14 cellular contexts compared by ENCODE assay signal in genomic region chr4:24701683-24702082, GRCh38.
DNase-seq lines count a peak whose midpoint lies in the region; ATAC-seq, FAIRE-seq and TF ChIP-seq lines count a peak whose summit lies in the region.
"Had no signal": no experiment of that assay in that cellular context is flagged by ENCODE, and none has a peak within 500 bp of the region (broad histone marks: within the 10 kb centered on the region; RNA-seq: fewer than 3 reads in every experiment).

No MANE protein-coding gene starts in this region.

- H4K20me1 ChIP-seq in H1 (replicated peaks in 1 of 2; ENCODE audit: control insufficient read depth in 1 of 2, insufficient read depth in 2 of 2, low read length in 2 of 2): no peaks in the 10 kb centered on the region
- H4K20me1 ChIP-seq: BLaER1 had no signal

- no peaks in the 10 kb centered on the region for H3K79me1 ChIP-seq in H1 (ENCODE audit: low read depth, low read length)

- no peak for TF ChIP-seq POLR2A in H1 (IDR thresholded peaks at IDR 0.05; ENCODE audit: control extremely low read depth in 1 of 2, low read depth in 2 of 2, low read length in 2 of 2)

- no peak overlapping the region for H2BK20ac ChIP-seq in H1 (ENCODE audit: low read length)

- H2BK12ac ChIP-seq in H1 (ENCODE audit: low read depth, low read length): no peak overlapping the region

- no peak overlapping the region for H3K4me3 Mint-ChIP-seq in endothelial cell (ENCODE audit: unreplicated experiment)
- H3K4me3 Mint-ChIP-seq: CD4-positive, CD25-positive, alpha-beta regulatory T cell had no signal

- H2AFZ ChIP-seq in H1 (ENCODE audit: low read length): no peak overlapping the region

- H2AK5ac ChIP-seq in H1 (ENCODE audit: low read depth, low read length): no peak overlapping the region

- H3K36me3 Mint-ChIP-seq in endothelial cell (ENCODE audit: low read depth, unreplicated experiment): no peaks in the 10 kb centered on the region
- H3K36me3 Mint-ChIP-seq: CD4-positive, CD25-positive, alpha-beta regulatory T cell had no signal

- no peaks in the 10 kb centered on the region for H3K23me2 ChIP-seq in H1 (ENCODE audit: low read depth, low read length)

- no peak for ATAC-seq in HG03045 (IDR thresholded peaks at IDR 0.05; ENCODE audit: unreplicated experiment)
- ATAC-seq: HCT116 had no signal

- no peak for TF ChIP-seq EP300 in H1 (IDR thresholded peaks at IDR 0.05; ENCODE audit: borderline replicate concordance in 1 of 2, low read depth in 2 of 2, low read length in 2 of 2)

- peaks cover 0 to 4% (median 0%) of the 10 kb centered on the region in 4 experiments; a peak in 2 of 7 replicates for H3K4me1 ChIP-seq in H1 (replicated peaks in 1 of 4; ENCODE audit: control insufficient read depth in 3 of 4, insufficient read depth in 4 of 4, low read length in 3 of 4)
- H3K4me1 ChIP-seq: BLaER1 had no signal

- H2BK120ac ChIP-seq in H1 (replicated peaks; ENCODE audit: low read depth, low read length): no peak overlapping the region

- no peak overlapping the region for H3K18ac ChIP-seq in H1 (ENCODE audit: extremely low read depth, low read length)

- no peak overlapping the region for H4K8ac ChIP-seq in H1 (ENCODE audit: extremely low read depth, insufficient read depth, low read length)

- H3K4me3 ChIP-seq in LNCaP clone FGC (ENCODE audit: low read depth, low read length): no peak overlapping the region
- H3K4me3 ChIP-seq in H1 (ENCODE audit: extremely low read depth in 1 of 4, insufficient read depth in 2 of 4, low read depth in 3 of 4, low read length in 4 of 4): no peak overlapping the region
- H3K4me3 ChIP-seq: BLaER1 had no signal

- H3K9me3 ChIP-seq in H1 (ENCODE audit: insufficient read depth in 2 of 2, low read depth in 1 of 2, low read length in 1 of 2): no peaks in the 10 kb centered on the region
- H3K9me3 ChIP-seq: BLaER1 had no signal

- H3K36me3 ChIP-seq in H1 (ENCODE audit: control insufficient read depth in 2 of 4, insufficient read depth in 4 of 4, low read length in 3 of 4): no peaks in the 10 kb centered on the region
- H3K36me3 ChIP-seq: BLaER1 had no signal

- H4K5ac ChIP-seq in H1 (ENCODE audit: insufficient read length, low read depth, low read length): no peak overlapping the region

- no peak overlapping the region for H3K4ac ChIP-seq in H1 (replicated peaks; ENCODE audit: insufficient read length, low read depth, low read length)

- H2BK5ac ChIP-seq in H1 (ENCODE audit: low read depth, low read length): no peak overlapping the region

- H3K27me3 Mint-ChIP-seq in endothelial cell (ENCODE audit: unreplicated experiment): peaks cover 2% of the 10 kb centered on the region

- H3K4me1 Mint-ChIP-seq in endothelial cell (ENCODE audit: unreplicated experiment): no peaks in the 10 kb centered on the region
- H3K4me1 Mint-ChIP-seq: CD4-positive, CD25-positive, alpha-beta regulatory T cell had no signal

- no peak overlapping the region for H2BK15ac ChIP-seq in H1 (ENCODE audit: low read length)

- no peak for FAIRE-seq in H1 (lab: Jason Lieb, UNC)
- FAIRE-seq: GM19239 had no signal

- TF ChIP-seq RAD21 in H1 (IDR thresholded peaks at IDR 0.05 in 1 of 2, conservative IDR thresholded peaks at IDR 0.05 in 1 of 2; ENCODE audit: low read depth in 2 of 2, low read length in 2 of 2): peak; percentile 22 to 24; a peak in 3 of 4 replicates

- H3K23ac ChIP-seq in H1 (ENCODE audit: insufficient read length): no peak overlapping the region

- no peak overlapping the region for H3K27ac Mint-ChIP-seq in endothelial cell (ENCODE audit: unreplicated experiment)
- H3K27ac Mint-ChIP-seq: CD4-positive, CD25-positive, alpha-beta regulatory T cell had no signal

- DNase-seq in LNCaP clone FGC (ENCODE audit: low read depth): no peak
- no peak for DNase-seq in H1 (ENCODE audit: low read depth in 1 of 2, low spot score in 2 of 2)
- peak; percentile 34 for DNase-seq in medulla oblongata (ENCODE audit: extremely low spot score)
- DNase-seq in NCI-H1105 treated with DMSO at 0.1 percent for 48 hours (lab: John Stamatoyannopoulos, UW): no peak
- no peak for DNase-seq in endothelial cell (ENCODE audit: low spot score)
- no peak for DNase-seq in T-helper 9 cell
- DNase-seq: CD4-positive, CD25-positive, alpha-beta regulatory T cell; DMS53; GF-D8; IMR-90 had no signal

- H3K4me2 ChIP-seq in H1 (ENCODE audit: insufficient read depth in 1 of 2, low read depth in 2 of 2, low read length in 2 of 2): no peak overlapping the region
- H3K4me2 ChIP-seq: BLaER1 had no signal

- no peak overlapping the region for H3K27ac ChIP-seq in H1 (ENCODE audit: low read depth, low read length)
- H3K27ac ChIP-seq: BLaER1 had no signal

- H3K9me3 Mint-ChIP-seq in endothelial cell (ENCODE audit: unreplicated experiment): no peaks in the 10 kb centered on the region

- H4K91ac ChIP-seq in H1 (replicated peaks; ENCODE audit: insufficient read length, low read length): no peak overlapping the region

- H3K56ac ChIP-seq in H1 (replicated peaks; ENCODE audit: insufficient read length, low read depth, low read length): no peak overlapping the region

- peak; percentile 21; the same call in 1 of the 2 replicates for TF ChIP-seq CTCF in LNCaP clone FGC (IDR thresholded peaks at IDR 0.05; ENCODE audit: control insufficient read depth, extremely low read depth, insufficient read depth)
- no peak for TF ChIP-seq CTCF in H1 (IDR thresholded peaks at IDR 0.05; ENCODE audit: control extremely low read depth in 1 of 3, insufficient read depth in 1 of 3, low read depth in 1 of 3, low read length in 3 of 3)
- TF ChIP-seq CTCF in endothelial cell (IDR thresholded peaks at IDR 0.05; ENCODE audit: unreplicated experiment): no peak

- H3K27me3 ChIP-seq in H1 (replicated peaks in 1 of 4; ENCODE audit: control insufficient read depth in 3 of 4, extremely low read depth in 1 of 4, insufficient read depth in 3 of 4, low read length in 3 of 4): no peaks in the 10 kb centered on the region
- H3K27me3 ChIP-seq: BLaER1 had no signal

- H3K9ac ChIP-seq in H1 (replicated peaks in 1 of 4; ENCODE audit: extremely low read depth in 1 of 4, low read depth in 3 of 4, low read length in 3 of 4): no peak overlapping the region
- H3K9ac ChIP-seq: BLaER1 had no signal

- H3K14ac ChIP-seq in H1 (ENCODE audit: insufficient read length): no peak overlapping the region

- no peaks in the 10 kb centered on the region for H3K79me2 ChIP-seq in H1 (ENCODE audit: control insufficient read depth in 1 of 2, insufficient read depth in 2 of 2, low read length in 2 of 2)

- CTCF ChIA-PET in H1 (lab: Charles Lee; ENCODE audit: partially characterized antibody): interaction anchor here (1.0 to 4.1 kb wide), 2 partner anchors 13 to 226 kb away, joined by 3 to 24 read pairs; no protein-coding TSS in a partner anchor

- WGBS in H1 (ENCODE audit: extremely low coverage in 1 of 2, insufficient coverage in 1 of 2, insufficient read length in 1 of 2, insufficient replicate concordance in 2 of 2, low coverage in 1 of 2, low lambda C conversion rate in 2 of 2, missing lambda C conversion rate in 1 of 2), 2 experiments: 84% methylated on average over 5 of the region's 5 CpGs; no CpG with 5 or more reads in 1 of the 2 experiments

- POLR2A ChIA-PET in H1 (lab: Charles Lee; ENCODE audit: partially characterized antibody): no interaction called here

TF ChIP-seq in H1, 55 proteins besides CTCF, POLR2A, EP300 and RAD21:
- TF ChIP-seq CHD1 (IDR thresholded peaks at IDR 0.05; ENCODE audit: low read depth, low read length): no peak
- no peak for TF ChIP-seq CREB1 (IDR thresholded peaks at IDR 0.05)
- TF ChIP-seq EZH2 (IDR thresholded peaks at IDR 0.05; ENCODE audit: low read depth, low read length, severe bottlenecking): no peak
- TF ChIP-seq RNF2 (IDR thresholded peaks at IDR 0.05; ENCODE audit: borderline replicate concordance, low read depth, low read length, missing control alignments, poor library complexity, severe bottlenecking): no peak
- TF ChIP-seq SUZ12 (IDR thresholded peaks at IDR 0.05; ENCODE audit: low read length): no peak
- TF ChIP-seq KDM5A (IDR thresholded peaks at IDR 0.05; ENCODE audit: low read length): no peak
- TF ChIP-seq E2F6 (IDR thresholded peaks at IDR 0.05): no peak
- TF ChIP-seq ZNF274 (IDR thresholded peaks at IDR 0.05; ENCODE audit: borderline replicate concordance, extremely low read depth, low read length): no peak
- no peak for TF ChIP-seq JUND (IDR thresholded peaks at IDR 0.05; ENCODE audit: low read length)
- no peak for TF ChIP-seq BCL11A (IDR thresholded peaks at IDR 0.05; ENCODE audit: low read depth in 2 of 2, low read length in 2 of 2)
